ENCODE assay signal across 12 cellular contexts in genomic region chr15:80856400-80856799, GRCh38.
DNase-seq lines count a peak whose midpoint lies in the region; ATAC-seq and TF ChIP-seq lines count a peak whose summit lies in the region.
"Had no signal": no experiment of that assay in that cellular context is flagged by ENCODE, and none has a peak within 500 bp of the region (broad histone marks: within the 10 kb centered on the region; RNA-seq: fewer than 3 reads in every experiment).

No MANE protein-coding gene starts in this region.

- no peak for TF ChIP-seq EP300 in Ishikawa (IDR thresholded peaks at IDR 0.05; ENCODE audit: borderline replicate concordance)
- no peak for TF ChIP-seq EP300 in gastroesophageal sphincter (IDR thresholded peaks at IDR 0.05)

- no peaks in the 10 kb centered on the region for H3K9me3 ChIP-seq in gastroesophageal sphincter
- H3K9me3 ChIP-seq: spleen had no signal

- no peaks in the 10 kb centered on the region for H3K27me3 ChIP-seq in gastroesophageal sphincter
- H3K27me3 ChIP-seq: spleen had no signal

- H3K4me1 Mint-ChIP-seq in naive thymus-derived CD8-positive, alpha-beta T cell = peaks cover 17 to 31% (median 25%) of the 10 kb centered on the region in 4 donors

- in situ Hi-C loops in astrocyte of the cerebellum (cut with HindIII; ENCODE audit: low sequenced_read_pairs) = no loop called here

- H3K4me1 ChIP-seq in gastroesophageal sphincter = peaks cover 0 to 34% (median 0%) of the 10 kb centered on the region in 3 donors

- peak overlapping the region in 7 of 10 donors; percentile 3 to 65 (median 27) for H3K27ac Mint-ChIP-seq in naive thymus-derived CD8-positive, alpha-beta T cell

- peak overlapping the region in 6 of 10 donors; percentile 34 to 70 (median 51) for H3K4me3 Mint-ChIP-seq in naive thymus-derived CD8-positive, alpha-beta T cell

- H3K27me3 Mint-ChIP-seq in naive thymus-derived CD8-positive, alpha-beta T cell = no peaks in the 10 kb centered on the region

- H3K4me3 ChIP-seq in astrocyte of the cerebellum (ENCODE audit: low read depth, low read length) = no peak overlapping the region
- H3K4me3 ChIP-seq in gastroesophageal sphincter = no peak overlapping the region
- H3K4me3 ChIP-seq: coronary artery, spleen had no signal

- no peaks in the 10 kb centered on the region for H3K36me3 Mint-ChIP-seq in naive thymus-derived CD8-positive, alpha-beta T cell

- DNase-seq in DMS53 (lab: John Stamatoyannopoulos, UW) (peak; percentile 73), DMS53 treated with DMSO at 0.1 percent for 48 hours (lab: John Stamatoyannopoulos, UW; ENCODE audit: unreplicated experiment) (no peak), astrocyte of the cerebellum (ENCODE audit: low read depth) (no peak), ecto neural progenitor cell (ENCODE audit: low spot score) (no peak)
- DNase-seq in naive thymus-derived CD8-positive, alpha-beta T cell = peak in 1 of 10 donors; percentile 13
- DNase-seq: activated CD8-positive, alpha-beta memory T cell treated with anti-CD3 and anti-CD28 coated beads, Interleukin-2, amount 50 U/mL, for 4 hours; kidney glomerular epithelial cell; spleen had no signal

- 79% methylated on average over 2 of the region's 2 CpGs; no CpG with 5 or more reads in 1 of the 2 donors for WGBS in gastroesophageal sphincter (ENCODE audit: low coverage in 1 of 2), 2 donors

- H3K36me3 ChIP-seq in gastroesophageal sphincter = no peaks in the 10 kb centered on the region
- H3K36me3 ChIP-seq: spleen had no signal

- POLR2A ChIA-PET in naive thymus-derived CD8-positive, alpha-beta T cell (lab: Charles Lee) = no interaction called here

- no peaks in the 10 kb centered on the region for H3K9me3 Mint-ChIP-seq in naive thymus-derived CD8-positive, alpha-beta T cell

- peak; percentile 49 for TF ChIP-seq RAD21 in Ishikawa (IDR thresholded peaks at IDR 0.05; ENCODE audit: low read depth)

- no peak for ATAC-seq in naive thymus-derived CD8-positive, alpha-beta T cell
- ATAC-seq in activated CD4-positive, CD25-positive, alpha-beta regulatory T cell treated with anti-CD3 and anti-CD28 coated beads, Interleukin-2, amount 50 U/mL, for 24 hours = no peak
- ATAC-seq in gastroesophageal sphincter = no peak

- peak; percentile 53 for TF ChIP-seq CTCF in astrocyte of the cerebellum (IDR thresholded peaks at IDR 0.05; ENCODE audit: low read depth, low read length, missing control alignments)
- TF ChIP-seq CTCF in gastroesophageal sphincter (IDR thresholded peaks at IDR 0.05) = no peak

- TF ChIP-seq POLR2A in gastroesophageal sphincter (IDR thresholded peaks at IDR 0.05) = no peak

- no peak overlapping the region for H3K27ac ChIP-seq in gastroesophageal sphincter
- H3K27ac ChIP-seq: coronary artery, spleen had no signal

TF ChIP-seq in Ishikawa, 13 proteins besides CTCF, POLR2A, EP300 and RAD21:
- no peak for TF ChIP-seq YY1 (IDR thresholded peaks at IDR 0.05; ENCODE audit: low read depth)
- TF ChIP-seq FOXM1 (IDR thresholded peaks at IDR 0.05; ENCODE audit: borderline replicate concordance, low read depth) = no peak
- TF ChIP-seq CEBPB (IDR thresholded peaks at IDR 0.05) = no peak
- no peak for TF ChIP-seq TCF12 (IDR thresholded peaks at IDR 0.05; ENCODE audit: low read depth)
- TF ChIP-seq, protein P1, sequence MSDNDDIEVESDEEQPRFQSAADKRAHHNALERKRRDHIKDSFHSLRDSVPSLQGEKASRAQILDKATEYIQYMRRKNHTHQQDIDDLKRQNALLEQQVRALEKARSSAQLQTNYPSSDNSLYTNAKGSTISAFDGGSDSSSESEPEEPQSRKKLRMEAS (IDR thresholded peaks at IDR 0.05) = no peak
- TF ChIP-seq CREB1 (IDR thresholded peaks at IDR 0.05; ENCODE audit: low read depth) = no peak
- TF ChIP-seq ZBTB7A (IDR thresholded peaks at IDR 0.05; ENCODE audit: low read depth) = no peak
- TF ChIP-seq, protein P2, sequence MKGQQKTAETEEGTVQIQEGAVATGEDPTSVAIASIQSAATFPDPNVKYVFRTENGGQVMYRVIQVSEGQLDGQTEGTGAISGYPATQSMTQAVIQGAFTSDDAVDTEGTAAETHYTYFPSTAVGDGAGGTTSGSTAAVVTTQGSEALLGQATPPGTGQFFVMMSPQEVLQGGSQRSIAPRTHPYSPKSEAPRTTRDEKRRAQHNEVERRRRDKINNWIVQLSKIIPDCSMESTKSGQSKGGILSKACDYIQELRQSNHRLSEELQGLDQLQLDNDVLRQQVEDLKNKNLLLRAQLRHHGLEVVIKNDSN (IDR thresholded peaks at IDR 0.05) = no peak
- no peak for TF ChIP-seq TAF1 (IDR thresholded peaks at IDR 0.05; ENCODE audit: low read depth)
- no peak for TF ChIP-seq EGR1 (IDR thresholded peaks at IDR 0.05)
- TF ChIP-seq REST (IDR thresholded peaks at IDR 0.05; ENCODE audit: low read depth) = no peak
- no peak for TF ChIP-seq TEAD4 (IDR thresholded peaks at IDR 0.05)
- TF ChIP-seq NFIC (IDR thresholded peaks at IDR 0.05) = no peak
TF ChIP-seq in Ishikawa: peak in this region for 0.
